ENCODE assay signal across 15 cellular contexts in genomic region chr10:122034149-122034756, GRCh38. TPM values are rescaled to one million over a fixed set of nuclear protein-coding genes. Genes with fewer than 3 reads are reported as not detected.
A peak's percentile ranks its signal among the peaks of the same experiment; 100 is the strongest.
DNase-seq lines count a peak whose midpoint lies in the region; ATAC-seq, FAIRE-seq and TF ChIP-seq lines count a peak whose summit lies in the region.
"Had no signal": no experiment of that assay in that cellular context is flagged by ENCODE, and none has a peak within 500 bp of the region (broad histone marks: within the 10 kb centered on the region; RNA-seq: fewer than 3 reads in every experiment).

No MANE protein-coding gene starts in this region.

- H3K27me3 ChIP-seq in mammary epithelial cell (ENCODE audit: insufficient read depth, low read length) (peaks cover 2% of the 10 kb centered on the region), left lung (no peaks in the 10 kb centered on the region)

- DNase-seq in DMS53 treated with DMSO at 0.1 percent for 48 hours (lab: John Stamatoyannopoulos, UW; ENCODE audit: unreplicated experiment), result peak; percentile 10
- peak; percentile 10 for DNase-seq in HTR-8/SVneo (ENCODE audit: insufficient read length, low spot score)
- DNase-seq in mammary epithelial cell, result peak; percentile 71
- DNase-seq in left lung, result no peak
- no peak for DNase-seq in progenitor cell of endocrine pancreas (ENCODE audit: low spot score, unreplicated experiment)
- no peak for DNase-seq in CD14-positive monocyte (ENCODE audit: low spot score)
- DNase-seq: MM.1S, NCI-H446 treated with DMSO at 0.1 percent for 48 hours, SHP77, substantia nigra had no signal

- no peaks in the 10 kb centered on the region for H4K20me1 ChIP-seq in mammary epithelial cell (ENCODE audit: insufficient read depth, low read length)

- no peak overlapping the region for H3K4me3 Mint-ChIP-seq in progenitor cell of endocrine pancreas (ENCODE audit: low read depth)
- H3K4me3 Mint-ChIP-seq in CD14-positive monocyte, result no peak overlapping the region

- no peak overlapping the region for H3K9ac ChIP-seq in mammary epithelial cell (ENCODE audit: insufficient read depth, low read length)

- H3K4me1 ChIP-seq in mammary epithelial cell (ENCODE audit: insufficient read depth, low read length) (no peaks in the 10 kb centered on the region), left lung (no peaks in the 10 kb centered on the region)

- peak; percentile 15 for ATAC-seq in left lung
- no peak for ATAC-seq in HG03196 (IDR thresholded peaks at IDR 0.05; ENCODE audit: unreplicated experiment)
- ATAC-seq in HG03135 (IDR thresholded peaks at IDR 0.05; ENCODE audit: unreplicated experiment), result no peak

- BruUV-seq in mammary epithelial cell (replicated peaks; lab: Mats Ljungman, UMichigan), result no TSS peak

- WGBS in mammary epithelial cell (ENCODE audit: low coverage, missing lambda C conversion rate), result 26% methylated on average over 3 of the region's 6 CpGs

- TF ChIP-seq CTCF in mammary epithelial cell (conservative IDR thresholded peaks at IDR 0.05 in 1 of 2, IDR thresholded peaks at IDR 0.05 in 1 of 2; ENCODE audit: extremely low read depth in 1 of 2, insufficient read depth in 1 of 2, low read depth in 1 of 2, low read length in 2 of 2) (no peak), left lung (IDR thresholded peaks at IDR 0.05) (no peak), progenitor cell of endocrine pancreas (IDR thresholded peaks at IDR 0.05; ENCODE audit: unreplicated experiment) (no peak), CD14-positive monocyte (IDR thresholded peaks at IDR 0.05) (no peak)

- H3K4me1 Mint-ChIP-seq in progenitor cell of endocrine pancreas (ENCODE audit: low read depth) (peaks cover 5% of the 10 kb centered on the region), CD14-positive monocyte (no peaks in the 10 kb centered on the region)

- no peaks in the 10 kb centered on the region for H3K79me2 ChIP-seq in mammary epithelial cell (ENCODE audit: insufficient read depth, low read length)

- H3K27ac ChIP-seq in mammary epithelial cell (ENCODE audit: insufficient read depth, low read depth, low read length), result no peak overlapping the region
- no peak overlapping the region for H3K27ac ChIP-seq in left lung
- H3K27ac ChIP-seq: VCaP had no signal

- H3K36me3 Mint-ChIP-seq in progenitor cell of endocrine pancreas (ENCODE audit: insufficient read depth) (no peaks in the 10 kb centered on the region), CD14-positive monocyte (no peaks in the 10 kb centered on the region)

- intact Hi-C loops in mammary epithelial cell (cut with micrococcal nuclease), result no loop called here
- intact Hi-C loops in left lung (cut with DNase I), result no loop called here
- intact Hi-C loops in CD14-positive monocyte (cut with micrococcal nuclease), result no loop called here

- H3K9me3 Mint-ChIP-seq in progenitor cell of endocrine pancreas (ENCODE audit: low read depth) (peaks cover 4% of the 10 kb centered on the region), CD14-positive monocyte (peaks cover 0 to 8% (median 3%) of the 10 kb centered on the region in 7 donors)

- H3K9me3 ChIP-seq in mammary epithelial cell (replicated peaks; ENCODE audit: insufficient read depth, low read length), result no peaks in the 10 kb centered on the region
- no peaks in the 10 kb centered on the region for H3K9me3 ChIP-seq in left lung

- H2AFZ ChIP-seq in mammary epithelial cell (ENCODE audit: low read depth, low read length), result no peak overlapping the region

- in situ Hi-C loops in mammary epithelial cell (cut with MboI; ENCODE audit: low sequenced_read_pairs in 2 of 2), result no loop called here

- H3K27me3 Mint-ChIP-seq in progenitor cell of endocrine pancreas, result no peaks in the 10 kb centered on the region
- peaks cover 4 to 9% (median 6%) of the 10 kb centered on the region in 3 donors for H3K27me3 Mint-ChIP-seq in CD14-positive monocyte (ENCODE audit: low read depth in 3 of 3)

- no peaks in the 10 kb centered on the region for H3K36me3 ChIP-seq in mammary epithelial cell (ENCODE audit: insufficient read depth, low read length)
- H3K36me3 ChIP-seq in left lung, result no peaks in the 10 kb centered on the region

- FAIRE-seq in HTR-8/SVneo (lab: Jason Lieb, UNC), result no peak
- FAIRE-seq: D721Med had no signal

- dilution Hi-C loops in mammary epithelial cell (cut with HindIII; ENCODE audit: low sequenced_read_pairs), result no loop called here

- H3K27ac Mint-ChIP-seq in progenitor cell of endocrine pancreas, result no peak overlapping the region
- no peak overlapping the region for H3K27ac Mint-ChIP-seq in CD14-positive monocyte

- no peak overlapping the region for H3K4me3 ChIP-seq in mammary epithelial cell (replicated peaks in 1 of 3; ENCODE audit: insufficient read depth in 1 of 3, low read depth in 2 of 3, low read length in 3 of 3)
- H3K4me3 ChIP-seq in left lung, result no peak overlapping the region

- CTCF ChIA-PET in mammary epithelial cell (lab: Charles Lee; ENCODE audit: low non-redundant PET), result interaction anchor here (0.6 to 0.8 kb wide), 2 partner anchors 10 to 17 kb away, joined by 5 to 8 read pairs; no protein-coding TSS in a partner anchor

- H3K4me2 ChIP-seq in mammary epithelial cell (ENCODE audit: insufficient read depth, low read depth, low read length), result no peak overlapping the region

RNA-seq across cellular contexts. Expression of gene TACC2, which starts 45.3 kb away (rescaled TPM):
- total RNA-seq in mammary epithelial cell, result 10 to 100 TPM; 12.7 to 41.7 TPM
- polyA plus RNA-seq in mammary epithelial cell, result 17.6 TPM
- 15.5 TPM for polyA minus RNA-seq in mammary epithelial cell
- total RNA-seq in left lung, result 100 to 1,000 TPM; 166 to 193 TPM
- 58.1 and 60.4 TPM in 2 replicates for total RNA-seq in progenitor cell of endocrine pancreas
- polyA plus RNA-seq in CD14-positive monocyte, result not detected
- total RNA-seq: mononuclear cell had no signal

RNA-seq across cellular contexts. Expression of gene NSMCE4A, which starts 59.2 kb away (rescaled TPM):
- total RNA-seq in mammary epithelial cell (10 to 100 TPM; 14.5 to 28.6 TPM), left lung (10 to 100 TPM; 26.2 to 36.1 TPM), progenitor cell of endocrine pancreas (57.9 and 58.2 TPM in 2 replicates)
- polyA plus RNA-seq in mammary epithelial cell (22.5 TPM), CD14-positive monocyte (10 to 100 TPM; 34.6 to 38.1 TPM)
- 28.6 TPM for polyA minus RNA-seq in mammary epithelial cell

Comparison
In these comparisons a context has a peak if more than half of its experiments do, and no peak if none do; other contexts are left out.
1. DNase-seq: peak in DMS53 treated with DMSO at 0.1 percent for 48 hours (single experiment), HTR-8/SVneo (single experiment) and mammary epithelial cell (single experiment); none in left lung (0 of 2), progenitor cell of endocrine pancreas (single experiment) and CD14-positive monocyte (single experiment).